In the genomic region with DNA sequence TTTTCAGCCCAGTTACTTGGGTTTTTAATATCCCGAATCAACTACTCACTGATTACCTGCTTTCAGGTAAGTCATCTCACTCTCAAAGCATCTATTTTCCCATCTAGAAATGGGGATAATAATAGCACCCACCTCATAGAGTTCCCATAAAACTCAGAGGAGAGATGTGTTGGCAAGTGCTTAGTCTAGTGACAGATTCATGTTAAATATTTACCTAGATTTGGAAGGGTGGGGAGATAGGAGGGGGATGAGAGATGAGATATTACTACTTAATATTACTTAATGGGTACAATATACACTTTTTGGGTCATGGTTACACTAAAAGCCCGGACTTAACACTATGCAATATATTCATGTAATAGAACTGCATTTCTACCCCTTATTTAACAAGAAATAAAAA, we compare ENCODE assay signal across 11 cellular contexts. TPM values are rescaled to one million over a fixed set of nuclear protein-coding genes. Genes with fewer than 3 reads are reported as not detected.
"Had no signal": no experiment of that assay in that cellular context is flagged by ENCODE, and none has a peak within 500 bp of the region (broad histone marks: within the 10 kb centered on the region; RNA-seq: fewer than 3 reads in every experiment).

No MANE protein-coding gene starts in this region.

- H3K4me2 ChIP-seq: GM23338 had no signal

- H2AFZ ChIP-seq: GM23248, GM23338 had no signal

- H3K27ac ChIP-seq: GM23248 had no signal

- H3K9me3 ChIP-seq: HAP-1 had no signal

- FAIRE-seq: H1, H54 had no signal

- ATAC-seq: GM23338, HCT116 had no signal

- DNase-seq: GM23248, GOT3, H7, H9, HCEC 1CT, HFFc6 had no signal

- H3K4me3 ChIP-seq: GM23248, GM23338, HAP-1 had no signal

- H3K36me3 ChIP-seq: HAP-1 had no signal

- H3K9ac ChIP-seq: GM23248 had no signal

- H3K4me1 ChIP-seq: HAP-1 had no signal

RNA-seq across cellular contexts. Expression of a gene that starts 7.0 kb away (rescaled TPM):
- total RNA-seq: GM23248, GM23338, H1, H7, H9, HFFc6 had no signal
- polyA plus RNA-seq: GM23248, H1 had no signal
